ENCODE assay signal across 11 cellular contexts in the genomic region with DNA sequence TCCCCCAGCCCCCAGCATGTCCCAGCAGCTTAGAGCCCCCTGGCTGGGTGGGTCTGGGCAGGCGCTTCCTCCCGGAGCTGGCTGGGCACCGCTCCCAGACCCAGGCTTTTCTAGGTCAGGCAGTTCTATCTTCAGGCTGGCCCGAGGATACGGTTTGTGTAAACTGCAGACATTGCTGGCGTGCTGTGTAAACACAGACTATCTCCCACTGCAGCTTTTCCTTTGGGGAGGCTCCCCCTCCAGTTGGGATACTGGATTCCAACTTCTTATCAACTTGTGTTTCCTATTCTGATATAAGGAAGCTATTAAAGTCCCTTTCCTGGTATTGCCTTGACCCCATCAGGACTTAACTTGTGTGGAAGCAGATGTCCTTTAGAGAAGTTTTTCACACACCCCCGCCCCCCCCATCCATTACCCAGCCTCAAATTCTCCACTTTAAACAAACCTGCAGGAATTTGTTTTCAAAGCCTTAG. TPM values are rescaled to one million over a fixed set of nuclear protein-coding genes. Genes with fewer than 3 reads are reported as not detected.
DNase-seq lines count a peak whose midpoint lies in the region; ATAC-seq, FAIRE-seq and TF ChIP-seq lines count a peak whose summit lies in the region.
"Had no signal": no experiment of that assay in that cellular context is flagged by ENCODE, and none has a peak within 500 bp of the region (broad histone marks: within the 10 kb centered on the region; RNA-seq: fewer than 3 reads in every experiment).

No MANE protein-coding gene starts in this region.

- H3K27me3 ChIP-seq in HepG2 (ENCODE audit: control insufficient read depth in 1 of 2, insufficient read depth in 2 of 2, low read length in 2 of 2): no peaks in the 10 kb centered on the region
- H3K27me3 ChIP-seq in rectal smooth muscle tissue (ENCODE audit: control insufficient read depth, insufficient read depth, low read length): no peaks in the 10 kb centered on the region
- no peaks in the 10 kb centered on the region for H3K27me3 ChIP-seq in naive thymus-derived CD4-positive, alpha-beta T cell (ENCODE audit: control insufficient read depth in 2 of 2, insufficient read depth in 2 of 2, low read length in 2 of 2)

- H3K9me3 ChIP-seq in HepG2 (ENCODE audit: low read length): no peaks in the 10 kb centered on the region
- H3K9me3 ChIP-seq in naive thymus-derived CD4-positive, alpha-beta T cell (ENCODE audit: control insufficient read depth in 2 of 3, low read length in 3 of 3): no peaks in the 10 kb centered on the region

- POLR2A ChIA-PET in HepG2 (lab: Yijun Ruan, JAX): interaction anchor here (0.9 to 5.5 kb wide), 4 partner anchors 9 to 17 kb away, joined by 3 to 31 read pairs (median 10); partner anchors contain the start of gene GNA13
- POLR2A ChIA-PET in naive thymus-derived CD4-positive, alpha-beta T cell (lab: Charles Lee): interaction anchor here (1.3 kb wide), 1 partner anchor 11 kb away, joined by 3 read pairs; no protein-coding TSS in a partner anchor

- no peaks in the 10 kb centered on the region for H3K36me3 ChIP-seq in HepG2 (replicated peaks in 1 of 2; ENCODE audit: control insufficient read depth in 1 of 2, insufficient read depth in 2 of 2, low read length in 2 of 2)
- no peaks in the 10 kb centered on the region for H3K36me3 ChIP-seq in rectal smooth muscle tissue (ENCODE audit: control insufficient read depth, insufficient read depth, low read length)
- H3K36me3 ChIP-seq in naive thymus-derived CD4-positive, alpha-beta T cell (ENCODE audit: control insufficient read depth in 2 of 3, insufficient read depth in 3 of 3, low read length in 3 of 3): no peaks in the 10 kb centered on the region

- H3K4me2 ChIP-seq in HepG2 (ENCODE audit: low read depth, low read length): peak overlapping the region; percentile 72

- H3K9ac ChIP-seq in HepG2 (ENCODE audit: insufficient read depth, low read depth, low read length) (no peak overlapping the region), rectal smooth muscle tissue (ENCODE audit: low read length) (no peak overlapping the region)

- H3K4me3 ChIP-seq in HepG2 (replicated peaks in 1 of 3; ENCODE audit: insufficient read depth in 1 of 3, low read depth in 2 of 3, low read length in 3 of 3) (peak overlapping the region; percentile 4 to 24 (median 11); a peak in 4 of 6 replicates), rectal smooth muscle tissue (ENCODE audit: low read length) (peak overlapping the region; percentile 13)
- no peak overlapping the region for H3K4me3 ChIP-seq in naive thymus-derived CD4-positive, alpha-beta T cell (ENCODE audit: low read length)

- CTCF ChIA-PET in HepG2 (lab: Yijun Ruan, JAX; ENCODE audit: low intra/inter-chr PET ratio, low total read pairs): no interaction called here
- CTCF ChIA-PET in naive thymus-derived CD4-positive, alpha-beta T cell (lab: Charles Lee): no interaction called here

- H4K20me1 ChIP-seq in HepG2 (ENCODE audit: insufficient read depth, low read length): no peaks in the 10 kb centered on the region

- H3K4me3 Mint-ChIP-seq in naive thymus-derived CD4-positive, alpha-beta T cell: no peak overlapping the region
- H3K4me3 Mint-ChIP-seq: CD4-positive, alpha-beta memory T cell had no signal

- no TSS peak for BruUV-seq in HepG2 (replicated peaks; lab: Mats Ljungman, UMichigan)

- intact Hi-C loops in HepG2 (cut with micrococcal nuclease; ENCODE audit: unreplicated experiment): no loop called here
- intact Hi-C loops in naive thymus-derived CD4-positive, alpha-beta T cell (cut with micrococcal nuclease): no loop called here

- H3K79me2 ChIP-seq in HepG2 (ENCODE audit: insufficient read depth, low read length): no peaks in the 10 kb centered on the region

- peaks cover 0 to 2% (median 0%) of the 10 kb centered on the region in 5 donors for H3K36me3 Mint-ChIP-seq in naive thymus-derived CD4-positive, alpha-beta T cell

- DNase-seq in H4 (ENCODE audit: low spot score) (peak; percentile 77), cerebellar cortex (ENCODE audit: low spot score) (peak; percentile 87), HepG2 (ENCODE audit: low spot score) (peak; percentile 60), kidney glomerular epithelial cell (lab: John Stamatoyannopoulos, UW) (no peak), RPMI8226 (no peak), NOMO-1 treated with DMSO at 0.1 percent for 48 hours (lab: John Stamatoyannopoulos, UW; ENCODE audit: unreplicated experiment) (no peak)
- no peak for DNase-seq in naive thymus-derived CD4-positive, alpha-beta T cell
- DNase-seq: CD4-positive, alpha-beta memory T cell; NCI-H226 had no signal

- TF ChIP-seq RAD21 in HepG2 (CRISPR knock-in tag; IDR thresholded peaks at IDR 0.05): no peak

- peaks cover 0 to 5% (median 0%) of the 10 kb centered on the region in 5 donors for H3K27me3 Mint-ChIP-seq in naive thymus-derived CD4-positive, alpha-beta T cell
- H3K27me3 Mint-ChIP-seq: CD4-positive, alpha-beta memory T cell had no signal

- H3K4me1 Mint-ChIP-seq in naive thymus-derived CD4-positive, alpha-beta T cell: peaks cover 0 to 4% (median 0%) of the 10 kb centered on the region in 7 donors
- H3K4me1 Mint-ChIP-seq: CD4-positive, alpha-beta memory T cell had no signal

- H3K9me3 Mint-ChIP-seq in naive thymus-derived CD4-positive, alpha-beta T cell: no peaks in the 10 kb centered on the region
- H3K9me3 Mint-ChIP-seq: CD4-positive, alpha-beta memory T cell had no signal

- H2AFZ ChIP-seq in HepG2 (ENCODE audit: low read length): no peak overlapping the region

- in situ Hi-C loops in HepG2 (cut with HindIII; ENCODE audit: extremely low pct_ligation_motif_present, low pct_unique_long_range_greater_than_20kb): no loop called here

- H3K4me1 ChIP-seq in HepG2 (ENCODE audit: insufficient read depth, low read length): peaks cover 37% of the 10 kb centered on the region
- peaks cover 22% of the 10 kb centered on the region for H3K4me1 ChIP-seq in rectal smooth muscle tissue (ENCODE audit: control insufficient read depth, insufficient read depth, low read length)
- no peaks in the 10 kb centered on the region for H3K4me1 ChIP-seq in naive thymus-derived CD4-positive, alpha-beta T cell (ENCODE audit: control insufficient read depth in 2 of 2, insufficient read depth in 2 of 2, low read length in 2 of 2)

- TF ChIP-seq EP300 in HepG2 (IDR thresholded peaks at IDR 0.05; ENCODE audit: low read depth in 2 of 2, low read length in 2 of 2) (0 out of 4 replicates have a peak, but pooled peaks of 1 of the 2 experiments have one; percentile 15), HepG2 (CRISPR knock-in tag; IDR thresholded peaks at IDR 0.05; ENCODE audit: borderline replicate concordance) (no peak)

- no peak overlapping the region for H3K27ac ChIP-seq in HepG2 (ENCODE audit: extremely low read length, insufficient read depth, low read length)
- H3K27ac ChIP-seq in rectal smooth muscle tissue (ENCODE audit: low read depth, low read length): peak overlapping the region; percentile 70
- no peak overlapping the region for H3K27ac ChIP-seq in naive thymus-derived CD4-positive, alpha-beta T cell (ENCODE audit: low read depth, low read length)

- peak; percentile 74 for ATAC-seq in HepG2
- ATAC-seq in naive thymus-derived CD4-positive, alpha-beta T cell: no peak

- TF ChIP-seq POLR2A in HepG2 (IDR thresholded peaks at IDR 0.05; ENCODE audit: insufficient read depth in 1 of 2, low read depth in 2 of 2, low read length in 2 of 2): no peak

- 3% methylated on average over 7 of the region's 7 CpGs for WGBS in HepG2 (ENCODE audit: low lambda C conversion rate)

- no peak overlapping the region for H3K27ac Mint-ChIP-seq in naive thymus-derived CD4-positive, alpha-beta T cell
- H3K27ac Mint-ChIP-seq: CD4-positive, alpha-beta memory T cell had no signal

- no peak for FAIRE-seq in HepG2 (lab: Jason Lieb, UNC)
- FAIRE-seq: GM12892 had no signal

- TF ChIP-seq CTCF in HepG2 (CRISPR knock-in tag; IDR thresholded peaks at IDR 0.05): peak; percentile 34; the same call in 1 of the 2 replicates

RNA-seq across cellular contexts. Expression of gene GNA13, which starts 18.3 kb away (rescaled TPM):
- total RNA-seq in H4 (2014; rRNA removed; shearing (Covaris generic)): 48.0 and 62.1 TPM in 2 replicates
- 22.9 and 45.8 TPM in 2 replicates for total RNA-seq in HepG2 (2016; rRNA removed; fragmentation: Illumina TruSeq; extraction: Trizol)
- 8.3 and 10.6 TPM in 2 replicates for total RNA-seq in HepG2 (2016; cell fraction: cytosol; rRNA removed; fragmentation: Illumina TruSeq; extraction: Trizol; ENCODE audit: low read depth)
- total RNA-seq in HepG2 (2016; cell fraction: insoluble cytoplasmic fraction; rRNA removed; fragmentation: Illumina TruSeq; extraction: Trizol): 22.8 and 43.0 TPM in 2 replicates
- total RNA-seq in HepG2 (2016; cell fraction: membrane; rRNA removed; fragmentation: Illumina TruSeq; extraction: Trizol): 30.7 and 34.7 TPM in 2 replicates
- total RNA-seq in HepG2 (2016; cell fraction: nucleus; rRNA removed; fragmentation: Illumina TruSeq; extraction: Trizol): 21.1 and 24.0 TPM in 2 replicates
- 23.7 and 31.0 TPM in 2 replicates for polyA plus RNA-seq in HepG2 (2011; rRNA removed)
- 13.2 and 21.5 TPM in 2 replicates for polyA plus RNA-seq in HepG2 (2011; cell fraction: cytosol; rRNA removed)
- 10.2 and 12.4 TPM in 2 replicates for polyA plus RNA-seq in HepG2 (2011; cell fraction: nucleus; rRNA removed)
- polyA plus RNA-seq in HepG2 (2012): 26.8 and 27.3 TPM in 2 replicates
- 3.4 and 3.6 TPM in 2 replicates for polyA plus RNA-seq in HepG2 (2016; cell fraction: cytosol; fragmentation: Illumina TruSeq; extraction: Trizol; ENCODE audit: low read depth)
- polyA plus RNA-seq in HepG2 (2016; cell fraction: insoluble cytoplasmic fraction; fragmentation: Illumina TruSeq; extraction: Trizol; ENCODE audit: low read depth): 41.0 and 43.8 TPM in 2 replicates
- polyA plus RNA-seq in HepG2 (2016; cell fraction: membrane; fragmentation: Illumina TruSeq; extraction: Trizol; ENCODE audit: low read depth): 18.5 and 20.3 TPM in 2 replicates
- polyA plus RNA-seq in HepG2 (2016; cell fraction: nucleus; fragmentation: Illumina TruSeq; extraction: Trizol; ENCODE audit: insufficient read depth, low read depth): 24.4 and 25.6 TPM in 2 replicates
- 21.9 and 29.7 TPM in 2 replicates for polyA minus RNA-seq in HepG2 (2011; rRNA and poly(A)+ RNA removed; ENCODE audit: low replicate concordance)
- 37.8 and 38.8 TPM in 2 replicates for polyA minus RNA-seq in HepG2 (2011; cell fraction: cytosol; rRNA and poly(A)+ RNA removed)
- 37.3 and 39.9 TPM in 2 replicates for polyA minus RNA-seq in HepG2 (2011; cell fraction: nucleus; rRNA and poly(A)+ RNA removed)
- 100 to 1,000 TPM in 1 of 5 experiments, 10 to 100 TPM in 4; 74.1 to 102 (median 78.7) TPM for total RNA-seq in naive thymus-derived CD4-positive, alpha-beta T cell
- 10 to 100 TPM; 29.8 to 30.2 TPM for polyA plus RNA-seq in naive thymus-derived CD4-positive, alpha-beta T cell

Comparison
In these comparisons a context has a peak if more than half of its experiments do, and no peak if none do; other contexts are left out.
1. DNase-seq: peak in H4 (single experiment), cerebellar cortex (single experiment) and HepG2 (single experiment); none in kidney glomerular epithelial cell (single experiment), RPMI8226 (single experiment), NOMO-1 treated with DMSO at 0.1 percent for 48 hours (single experiment) and naive thymus-derived CD4-positive, alpha-beta T cell (0 of 9).